11 cellular contexts compared by ENCODE assay signal in the genomic region with DNA sequence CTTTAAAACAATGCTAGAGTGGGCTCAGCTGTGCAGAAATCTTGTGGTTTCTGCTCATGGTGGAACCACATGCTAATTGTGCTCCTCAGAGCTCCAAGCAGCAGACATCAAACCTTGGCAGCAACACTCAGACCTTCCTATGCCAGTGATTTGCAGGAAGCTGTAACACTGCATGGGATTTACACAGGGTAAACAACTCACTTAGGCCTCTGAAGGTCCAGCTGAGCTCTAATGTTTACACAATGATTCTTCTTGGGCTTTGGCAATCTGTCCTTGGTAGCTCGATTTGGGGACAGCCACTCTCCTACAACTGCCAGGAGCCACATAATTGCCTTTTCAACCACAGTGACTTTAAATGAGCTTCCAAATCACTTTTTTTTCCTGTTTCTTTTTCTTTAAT.
DNase-seq lines count a peak whose midpoint lies in the region; ATAC-seq and TF ChIP-seq lines count a peak whose summit lies in the region.
"Had no signal": no experiment of that assay in that cellular context is flagged by ENCODE, and none has a peak within 500 bp of the region (broad histone marks: within the 10 kb centered on the region; RNA-seq: fewer than 3 reads in every experiment).

No MANE protein-coding gene starts in this region.

- peak; percentile 7 for DNase-seq in M059J (ENCODE audit: low read depth)
- DNase-seq in Panc1 (ENCODE audit: low read depth, low spot score), result no peak
- no peak for DNase-seq in left ventricle myocardium superior
- no peak for DNase-seq in hepatic stellate cell (ENCODE audit: low spot score)
- no peak for DNase-seq in nephron progenitor cell
- DNase-seq in activated CD8-positive, alpha-beta memory T cell treated with anti-CD3 and anti-CD28 coated beads, Interleukin-2, amount 50 U/mL, for 4 hours, result no peak
- DNase-seq: GM23248, NCI-H1105 treated with DMSO at 0.1 percent for 48 hours had no signal

- peak overlapping the region in 1 of 2 donors; percentile 18 for H3K9ac ChIP-seq in stomach smooth muscle (ENCODE audit: low read length in 2 of 2)
- H3K9ac ChIP-seq: GM23248 had no signal

- TF ChIP-seq CTCF in Panc1 (IDR thresholded peaks at IDR 0.05), result no peak
- no peak for TF ChIP-seq CTCF in nephron progenitor cell (IDR thresholded peaks at IDR 0.05)

- H3K27me3 ChIP-seq in Panc1 (ENCODE audit: control insufficient read depth, insufficient read depth, low read length) (no peaks in the 10 kb centered on the region), stomach smooth muscle (ENCODE audit: control insufficient read depth in 1 of 2, insufficient read depth in 2 of 2, low read length in 2 of 2) (no peaks in the 10 kb centered on the region)

- ATAC-seq in Panc1, result peak; percentile 77
- ATAC-seq in left ventricle myocardium superior, result peak; percentile 9
- no peak for ATAC-seq in GM19455 (IDR thresholded peaks at IDR 0.05; ENCODE audit: unreplicated experiment)

- BruUV-seq in Panc1 (replicated peaks; lab: Mats Ljungman, UMichigan), result no TSS peak

- H3K9me3 ChIP-seq in Panc1 (ENCODE audit: control insufficient read depth, insufficient read depth, low read depth, low read length) (no peaks in the 10 kb centered on the region), stomach smooth muscle (ENCODE audit: control insufficient read depth in 2 of 2, low read length in 2 of 2) (no peaks in the 10 kb centered on the region)

- no peak overlapping the region for H3K27ac Mint-ChIP-seq in nephron progenitor cell
- H3K27ac Mint-ChIP-seq: activated T-helper 2 cell treated with anti-CD3 and anti-CD28 coated beads, Interferon-gamma antibody, Interleukin-2, Interleukin-4, amounts not matched to agents 10 μg/mL and 5 μg/mL and 100 μg/mL, durations not matched to agents 14 hours and 24 hours and 36 hours had no signal

- POLR2A ChIA-PET in Panc1 (lab: Charles Lee), result no interaction called here

- H3K36me3 ChIP-seq in Panc1 (ENCODE audit: control insufficient read depth, insufficient read depth, low read length) (no peaks in the 10 kb centered on the region), stomach smooth muscle (ENCODE audit: control insufficient read depth in 2 of 2, insufficient read depth in 2 of 2, low read length in 2 of 2) (peaks cover 33 to 50% of the 10 kb centered on the region in 2 donors)

- H3K36me3 Mint-ChIP-seq in nephron progenitor cell (ENCODE audit: low read depth), result no peaks in the 10 kb centered on the region

- CTCF ChIA-PET in Panc1 (lab: Charles Lee), result interaction anchor here (0.5 to 0.7 kb wide), 3 partner anchors 14 to 244 kb away, joined by 3 to 5 read pairs (median 3); no protein-coding TSS in a partner anchor

- H3K4me3 Mint-ChIP-seq in nephron progenitor cell, result no peak overlapping the region

- no peaks in the 10 kb centered on the region for H3K9me3 Mint-ChIP-seq in nephron progenitor cell
- H3K9me3 Mint-ChIP-seq: activated T-helper 2 cell treated with anti-CD3 and anti-CD28 coated beads, Interferon-gamma antibody, Interleukin-2, Interleukin-4, amounts not matched to agents 10 μg/mL and 5 μg/mL and 100 μg/mL, durations not matched to agents 14 hours and 24 hours and 36 hours had no signal

- no peak overlapping the region for H3K27ac ChIP-seq in Panc1 (ENCODE audit: low read length)
- peak overlapping the region; percentile 55 for H3K27ac ChIP-seq in stomach smooth muscle (ENCODE audit: low read length)
- H3K27ac ChIP-seq: GM23248 had no signal

- H3K4me1 Mint-ChIP-seq in nephron progenitor cell, result peaks cover 15% of the 10 kb centered on the region

- no peak overlapping the region for H3K4me3 ChIP-seq in Panc1 (ENCODE audit: low read depth in 2 of 2, low read length in 2 of 2)
- H3K4me3 ChIP-seq in stomach smooth muscle (ENCODE audit: low read length in 2 of 2), result no peak overlapping the region
- H3K4me3 ChIP-seq: GM23248 had no signal

- H3K4me1 ChIP-seq in Panc1 (ENCODE audit: control insufficient read depth, insufficient read depth, low read length), result peaks cover 7% of the 10 kb centered on the region
- peaks cover 65% of the 10 kb centered on the region for H3K4me1 ChIP-seq in stomach smooth muscle (ENCODE audit: control insufficient read depth, insufficient read depth, low read length)

- peaks cover 3% of the 10 kb centered on the region for H3K27me3 Mint-ChIP-seq in nephron progenitor cell (ENCODE audit: low read depth, poor library complexity)

- intact Hi-C loops in Panc1 (cut with micrococcal nuclease; ENCODE audit: unreplicated experiment) (no loop called here), left ventricle myocardium superior (cut with micrococcal nuclease) (no loop called here)

- in situ Hi-C loops in Panc1 (cut with HindIII; ENCODE audit: low pct_unique_long_range_greater_than_20kb, low sequenced_read_pairs), result no loop called here
